9 cellular contexts compared by ENCODE assay signal in genomic region chr17:43880420-43880991, GRCh38. TPM values are rescaled to one million over a fixed set of nuclear protein-coding genes. Genes with fewer than 3 reads are reported as not detected.
DNase-seq lines count a peak whose midpoint lies in the region; ATAC-seq and TF ChIP-seq lines count a peak whose summit lies in the region.
"Had no signal": no experiment of that assay in that cellular context is flagged by ENCODE, and none has a peak within 500 bp of the region (broad histone marks: within the 10 kb centered on the region; RNA-seq: fewer than 3 reads in every experiment).

No MANE protein-coding gene starts in this region.

- ATAC-seq in GM18520 (IDR thresholded peaks at IDR 0.05; ENCODE audit: unreplicated experiment): no peak

- H3K4me3 ChIP-seq in breast epithelium (no peak overlapping the region), thyroid gland (replicated peaks in 1 of 3) (no peak overlapping the region)

- TF ChIP-seq CTCF in breast epithelium (IDR thresholded peaks at IDR 0.05): peak; percentile 14 to 48 (median 43)
- peak; percentile 49 to 91 (median 84) for TF ChIP-seq CTCF in thyroid gland (IDR thresholded peaks at IDR 0.05)

- no peaks in the 10 kb centered on the region for H3K36me3 ChIP-seq in breast epithelium
- H3K36me3 ChIP-seq in thyroid gland: no peaks in the 10 kb centered on the region

- H3K4me1 ChIP-seq in breast epithelium: no peaks in the 10 kb centered on the region
- peaks cover 4 to 15% of the 10 kb centered on the region in 2 donors for H3K4me1 ChIP-seq in thyroid gland

- intact Hi-C loops in breast epithelium (cut with DNase I; ENCODE audit: low total_unique reads): no loop called here
- intact Hi-C loops in thyroid gland (cut with DNase I): no loop called here

- DNase-seq in COLO829 (ENCODE audit: low spot score) (peak; percentile 48), HPDE6-E6E7 (ENCODE audit: extremely low spot score) (peak; percentile 68), breast epithelium (ENCODE audit: low spot score in 2 of 2) (no peak), lung microvascular endothelial cell (ENCODE audit: low read depth in 2 of 2) (peak; percentile 23 to 47), thyroid gland (peak; percentile 93 to 94), DMS79 treated with DMSO at 0.1 percent for 48 hours (lab: John Stamatoyannopoulos, UW) (no peak)
- DNase-seq in T-helper 2 cell treated with Interferon-gamma antibody and Interleukin-4, amounts not matched to agents 5 μg/mL and 100 μg/mL, for 36 hours (ENCODE audit: low spot score): peak; percentile 18

- no peak overlapping the region for H3K27ac ChIP-seq in breast epithelium
- no peak overlapping the region for H3K27ac ChIP-seq in thyroid gland

- H3K27ac Mint-ChIP-seq in T-helper 2 cell treated with Interferon-gamma antibody and Interleukin-4, amounts not matched to agents 5 μg/mL and 100 μg/mL, for 36 hours: no peak overlapping the region
- H3K27ac Mint-ChIP-seq: IgD-negative memory B cell had no signal

- no peaks in the 10 kb centered on the region for H3K9me3 ChIP-seq in breast epithelium
- no peaks in the 10 kb centered on the region for H3K9me3 ChIP-seq in thyroid gland

- H3K9me3 Mint-ChIP-seq in T-helper 2 cell treated with Interferon-gamma antibody and Interleukin-4, amounts not matched to agents 5 μg/mL and 100 μg/mL, for 36 hours: no peaks in the 10 kb centered on the region
- H3K9me3 Mint-ChIP-seq: IgD-negative memory B cell had no signal

- no peaks in the 10 kb centered on the region for H3K36me3 Mint-ChIP-seq in T-helper 2 cell treated with Interferon-gamma antibody and Interleukin-4, amounts not matched to agents 5 μg/mL and 100 μg/mL, for 36 hours (ENCODE audit: low read depth)
- H3K36me3 Mint-ChIP-seq: IgD-negative memory B cell had no signal

- WGBS in thyroid gland, 2 donors: 71 to 75% methylated on average over 18 to 20 of the region's 20 CpGs

- no peaks in the 10 kb centered on the region for H3K27me3 ChIP-seq in breast epithelium
- H3K27me3 ChIP-seq in thyroid gland: no peaks in the 10 kb centered on the region

- no peak for TF ChIP-seq POLR2A in breast epithelium (IDR thresholded peaks at IDR 0.05)
- no peak for TF ChIP-seq POLR2A in thyroid gland (IDR thresholded peaks at IDR 0.05)

- H3K4me3 Mint-ChIP-seq in T-helper 2 cell treated with Interferon-gamma antibody and Interleukin-4, amounts not matched to agents 5 μg/mL and 100 μg/mL, for 36 hours: no peak overlapping the region
- H3K4me3 Mint-ChIP-seq: IgD-negative memory B cell had no signal

- H3K4me1 Mint-ChIP-seq in T-helper 2 cell treated with Interferon-gamma antibody and Interleukin-4, amounts not matched to agents 5 μg/mL and 100 μg/mL, for 36 hours (ENCODE audit: low read depth): peaks cover 2% of the 10 kb centered on the region
- H3K4me1 Mint-ChIP-seq: IgD-negative memory B cell had no signal

- peaks cover 10% of the 10 kb centered on the region for H3K27me3 Mint-ChIP-seq in T-helper 2 cell treated with Interferon-gamma antibody and Interleukin-4, amounts not matched to agents 5 μg/mL and 100 μg/mL, for 36 hours (ENCODE audit: low read depth)

RNA-seq across cellular contexts. Expression of gene MPP2, which starts 26.8 kb away (rescaled TPM):
- total RNA-seq in breast epithelium (1 to 10 TPM; 2.6 to 7.9 (median 3.9) TPM), lung microvascular endothelial cell (under 0.01 TPM in 2 replicates), thyroid gland (10 to 100 TPM in 1 of 4 donors, 1 to 10 TPM in 3; 6.5 to 30.8 (median 9.0) TPM)

RNA-seq across cellular contexts. Expression of gene CD300LG, which starts 33.5 kb away (rescaled TPM):
- total RNA-seq in breast epithelium (10 to 100 TPM; 17.9 to 69.2 (median 51.0) TPM), lung microvascular endothelial cell (under 0.01 TPM in 1 of 2 replicates, not detected in the other), thyroid gland (10 to 100 TPM in 1 of 4 donors, 1 to 10 TPM in 3; 1.5 to 22.5 (median 2.2) TPM)

RNA-seq across cellular contexts. Expression of gene MPP3, which starts 47.6 kb away (rescaled TPM):
- total RNA-seq in breast epithelium (10 to 100 TPM; 24.2 to 26.3 (median 26.2) TPM), lung microvascular endothelial cell (0.60 and 0.87 TPM in 2 replicates), thyroid gland (10 to 100 TPM in 3 of 4 donors, 1 to 10 TPM in 1; 7.1 to 20.5 (median 15.4) TPM)

Comparison
In these comparisons a context has a peak if more than half of its experiments do, and no peak if none do; other contexts are left out.
1. DNase-seq: peak in COLO829 (single experiment), HPDE6-E6E7 (single experiment), T-helper 2 cell treated with Interferon-gamma antibody and Interleukin-4, amounts not matched to agents 5 μg/mL and 100 μg/mL, for 36 hours (single experiment), lung microvascular endothelial cell (2 of 2) and thyroid gland (2 of 2); none in breast epithelium (0 of 2) and DMS79 treated with DMSO at 0.1 percent for 48 hours (single experiment).